22 cellular contexts compared by ENCODE assay signal in the genomic region with DNA sequence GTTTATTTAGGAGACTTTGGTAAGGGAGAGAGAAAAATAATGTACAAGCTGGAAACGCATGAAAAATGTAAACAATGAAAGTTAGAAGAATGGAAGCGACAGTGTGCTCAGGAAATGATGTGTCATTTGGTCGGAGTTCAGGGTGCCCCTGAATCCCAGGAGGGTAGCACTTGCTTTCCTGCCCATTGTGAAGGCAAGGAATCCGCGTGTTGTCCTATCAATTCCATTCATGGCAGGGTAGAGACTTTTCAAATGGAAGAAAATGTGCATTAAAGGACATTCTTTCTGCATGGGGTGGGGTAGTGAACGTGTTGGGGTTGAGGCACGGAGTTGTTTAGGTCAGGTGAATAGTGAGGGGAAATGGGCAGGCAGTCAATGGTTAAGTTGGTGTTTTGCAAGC. TPM values are rescaled to one million over a fixed set of nuclear protein-coding genes. Genes with fewer than 3 reads are reported as not detected.
DNase-seq lines count a peak whose midpoint lies in the region; ATAC-seq, FAIRE-seq and TF ChIP-seq lines count a peak whose summit lies in the region.
"Had no signal": no experiment of that assay in that cellular context is flagged by ENCODE, and none has a peak within 500 bp of the region (broad histone marks: within the 10 kb centered on the region; RNA-seq: fewer than 3 reads in every experiment).

No MANE protein-coding gene starts in this region.

- H3K4me1 ChIP-seq in astrocyte (ENCODE audit: insufficient read depth, low read length) (peaks cover 11% of the 10 kb centered on the region), iPS-18a (ENCODE audit: control insufficient read depth, low read depth, low read length) (peaks cover 27% of the 10 kb centered on the region), psoas muscle (no peaks in the 10 kb centered on the region), BE2C (no peaks in the 10 kb centered on the region), colonic mucosa (peaks cover 4% of the 10 kb centered on the region)

- no peaks in the 10 kb centered on the region for H4K20me1 ChIP-seq in astrocyte (ENCODE audit: insufficient read depth, low read length)

- H3K27me3 ChIP-seq in astrocyte (ENCODE audit: insufficient read depth, low read length) (peaks cover 2% of the 10 kb centered on the region), iPS-18a (ENCODE audit: control insufficient read depth, insufficient read depth, low read length) (no peaks in the 10 kb centered on the region), psoas muscle (ENCODE audit: insufficient read depth in 3 of 3, low read length in 2 of 3) (peaks cover 0 to 3% (median 0%) of the 10 kb centered on the region in 3 donors), BE2C (peaks cover 19% of the 10 kb centered on the region), colonic mucosa (no peaks in the 10 kb centered on the region)
- H3K27me3 ChIP-seq: neutrophil had no signal

- H3K27ac ChIP-seq in astrocyte (ENCODE audit: low read depth, low read length) (no peak overlapping the region), iPS-18a (ENCODE audit: low read length) (no peak overlapping the region), psoas muscle (peak overlapping the region; percentile 69), colonic mucosa (no peak overlapping the region)
- H3K27ac ChIP-seq: neutrophil, SK-N-MC had no signal

- H3K4me3 ChIP-seq in astrocyte (ENCODE audit: insufficient read depth, low read depth, low read length) (no peak overlapping the region), iPS-18a (ENCODE audit: low read length) (peak overlapping the region; percentile 90), psoas muscle (no peak overlapping the region), BE2C (ENCODE audit: low read depth, low read length) (no peak overlapping the region), colonic mucosa (no peak overlapping the region)
- H3K4me3 ChIP-seq: SK-N-MC had no signal

- H3K79me2 ChIP-seq in astrocyte (ENCODE audit: insufficient read depth, low read length) = no peaks in the 10 kb centered on the region

- DNase-seq in HFFc6 = no peak
- no peak for DNase-seq in astrocyte (ENCODE audit: low read depth)
- no peak for DNase-seq in psoas muscle
- DNase-seq in BE2C = no peak
- DNase-seq in SIG-M5 (lab: John Stamatoyannopoulos, UW) = no peak
- no peak for DNase-seq in colonic mucosa
- DNase-seq: activated CD8-positive, alpha-beta memory T cell treated with anti-CD3 and anti-CD28 coated beads for 24 hours; activated naive CD8-positive, alpha-beta T cell treated with anti-CD3 and anti-CD28 coated beads, Interleukin-2, amount 10 ng/mL, durations not matched to agents 7 days and 5 days; CD8-positive, alpha-beta T cell; Kasumi-1; kidney; NCI-H1105 treated with DMSO at 0.1 percent for 48 hours; NCI-H526 treated with DMSO at 0.1 percent for 48 hours; stimulated activated naive CD8-positive, alpha-beta T cell treated with anti-CD3 and anti-CD28 coated beads, Interleukin-15, Interleukin-2, amounts not matched to agents 100 U/mL and 50 U/mL, for 24 hours had no signal

- H3K36me3 ChIP-seq in astrocyte (ENCODE audit: insufficient read depth, low read length) = no peaks in the 10 kb centered on the region
- H3K36me3 ChIP-seq in iPS-18a (ENCODE audit: control insufficient read depth, low read depth, low read length) = no peaks in the 10 kb centered on the region
- H3K36me3 ChIP-seq in psoas muscle (ENCODE audit: insufficient read depth in 1 of 2, low read depth in 1 of 2) = no peaks in the 10 kb centered on the region
- H3K36me3 ChIP-seq in BE2C = no peaks in the 10 kb centered on the region
- no peaks in the 10 kb centered on the region for H3K36me3 ChIP-seq in colonic mucosa
- H3K36me3 ChIP-seq: neutrophil had no signal

- WGBS in psoas muscle, 3 donors = 59 to 69% (median 63%) methylated on average over 7 of the region's 7 CpGs

- intact Hi-C loops in psoas muscle (cut with DNase I) (no loop called here), colonic mucosa (cut with DNase I) (no loop called here)

- peak overlapping the region; percentile 97 for H3K4me2 ChIP-seq in astrocyte (ENCODE audit: low read length)

- no peaks in the 10 kb centered on the region for H3K9me3 ChIP-seq in astrocyte (ENCODE audit: insufficient read depth, low read depth, low read length)
- H3K9me3 ChIP-seq in iPS-18a (ENCODE audit: control insufficient read depth, low read depth, low read length) = no peaks in the 10 kb centered on the region
- H3K9me3 ChIP-seq in psoas muscle = no peaks in the 10 kb centered on the region
- no peaks in the 10 kb centered on the region for H3K9me3 ChIP-seq in BE2C
- no peaks in the 10 kb centered on the region for H3K9me3 ChIP-seq in colonic mucosa
- H3K9me3 ChIP-seq: neutrophil had no signal

- ATAC-seq in psoas muscle = no peak
- no peak for ATAC-seq in GM18873 (IDR thresholded peaks at IDR 0.05; ENCODE audit: low FRiP score, unreplicated experiment)
- ATAC-seq: activated CD4-positive, CD25-positive, alpha-beta regulatory T cell treated with anti-CD3 and anti-CD28 coated beads, Interleukin-2, amount 50 U/mL, for 24 hours; CD8-positive, alpha-beta T cell; Panc1; stimulated activated naive CD8-positive, alpha-beta T cell treated with anti-CD3 and anti-CD28 coated beads, Interleukin-15, Interleukin-2, amounts not matched to agents 100 U/mL and 50 U/mL, for 24 hours had no signal

- H3K27me3 Mint-ChIP-seq in HFFc6 (ENCODE audit: insufficient read depth) = peaks cover 9% of the 10 kb centered on the region
- peaks cover 6% of the 10 kb centered on the region for H3K27me3 Mint-ChIP-seq in astrocyte (ENCODE audit: low read depth, unreplicated experiment)
- H3K27me3 Mint-ChIP-seq: activated naive CD8-positive, alpha-beta T cell treated with anti-CD3 and anti-CD28 coated beads, Interleukin-2, amount 10 ng/mL, durations not matched to agents 7 days and 5 days had no signal

- H3K9me3 Mint-ChIP-seq in HFFc6 = no peaks in the 10 kb centered on the region
- no peaks in the 10 kb centered on the region for H3K9me3 Mint-ChIP-seq in astrocyte (ENCODE audit: unreplicated experiment)
- H3K9me3 Mint-ChIP-seq: activated naive CD8-positive, alpha-beta T cell treated with anti-CD3 and anti-CD28 coated beads, Interleukin-2, amount 10 ng/mL, durations not matched to agents 7 days and 5 days; CD8-positive, alpha-beta T cell had no signal

- TF ChIP-seq CTCF in HFFc6 (IDR thresholded peaks at IDR 0.05) (no peak), astrocyte (IDR thresholded peaks at IDR 0.05; ENCODE audit: insufficient read depth, low read depth, low read length) (no peak), psoas muscle (IDR thresholded peaks at IDR 0.05) (no peak), BE2C (IDR thresholded peaks at IDR 0.05; ENCODE audit: low read depth, low read length) (no peak), colonic mucosa (IDR thresholded peaks at IDR 0.05) (no peak)

- H3K9ac ChIP-seq in astrocyte (ENCODE audit: low read length) (no peak overlapping the region), iPS-18a (ENCODE audit: low read length) (no peak overlapping the region), colonic mucosa (ENCODE audit: low read depth in 2 of 2, low read length in 2 of 2) (no peak overlapping the region)

- H2AFZ ChIP-seq in astrocyte (ENCODE audit: low read depth, low read length) = no peak overlapping the region

- H3K4me1 Mint-ChIP-seq in HFFc6 (ENCODE audit: low read depth) (peaks cover 49% of the 10 kb centered on the region), astrocyte (ENCODE audit: low read depth, unreplicated experiment) (peaks cover 17% of the 10 kb centered on the region)
- H3K4me1 Mint-ChIP-seq: activated naive CD8-positive, alpha-beta T cell treated with anti-CD3 and anti-CD28 coated beads, Interleukin-2, amount 10 ng/mL, durations not matched to agents 7 days and 5 days had no signal

- FAIRE-seq in astrocyte (lab: Jason Lieb, UNC) = no peak
- FAIRE-seq: bronchial epithelial cell, kidney, urothelium cell line had no signal

- H3K4me3 Mint-ChIP-seq in HFFc6 (peak overlapping the region; percentile 51; the same call in 1 of the 2 replicates), astrocyte (ENCODE audit: unreplicated experiment) (no peak overlapping the region)
- H3K4me3 Mint-ChIP-seq: activated naive CD8-positive, alpha-beta T cell treated with anti-CD3 and anti-CD28 coated beads, Interleukin-2, amount 10 ng/mL, durations not matched to agents 7 days and 5 days; CD8-positive, alpha-beta T cell had no signal

- H3K27ac Mint-ChIP-seq in HFFc6 (peak overlapping the region; percentile 24; the same call in 1 of the 2 replicates), astrocyte (ENCODE audit: unreplicated experiment) (peak overlapping the region; percentile 1)
- H3K27ac Mint-ChIP-seq: activated naive CD8-positive, alpha-beta T cell treated with anti-CD3 and anti-CD28 coated beads, Interleukin-2, amount 10 ng/mL, durations not matched to agents 7 days and 5 days; CD8-positive, alpha-beta T cell had no signal

- H3K36me3 Mint-ChIP-seq in HFFc6 (ENCODE audit: low read depth) (no peaks in the 10 kb centered on the region), astrocyte (ENCODE audit: low read depth, unreplicated experiment) (no peaks in the 10 kb centered on the region)

RNA-seq across cellular contexts. Expression of gene GCNT2, which starts 33.7 kb away (rescaled TPM):
- 1 to 10 TPM in 4 of 6 experiments, under 1 TPM in 2; 0.14 to 7.1 (median 5.7) TPM for total RNA-seq in HFFc6 (2021; fragmentation: NEBNext Ultra II Directional; extraction: Animal tissue kit (Norgen Biotek cat#: 25700))
- total RNA-seq in astrocyte (13.0 and 14.8 TPM in 2 replicates), psoas muscle (10 to 100 TPM; 10.1 to 23.1 (median 12.8) TPM), colonic mucosa (1 to 10 TPM; 9.8 to 9.9 TPM)
- 1 to 10 TPM in 2 of 3 donors, under 1 TPM in 1; 0.27 to 4.5 (median 1.1) TPM for polyA plus RNA-seq in psoas muscle
- 0.31 TPM for polyA plus RNA-seq in BE2C (2012; ENCODE audit: insufficient read depth, insufficient read length, low read depth)
